ENCODE assay signal across 8 cellular contexts in the genomic region with DNA sequence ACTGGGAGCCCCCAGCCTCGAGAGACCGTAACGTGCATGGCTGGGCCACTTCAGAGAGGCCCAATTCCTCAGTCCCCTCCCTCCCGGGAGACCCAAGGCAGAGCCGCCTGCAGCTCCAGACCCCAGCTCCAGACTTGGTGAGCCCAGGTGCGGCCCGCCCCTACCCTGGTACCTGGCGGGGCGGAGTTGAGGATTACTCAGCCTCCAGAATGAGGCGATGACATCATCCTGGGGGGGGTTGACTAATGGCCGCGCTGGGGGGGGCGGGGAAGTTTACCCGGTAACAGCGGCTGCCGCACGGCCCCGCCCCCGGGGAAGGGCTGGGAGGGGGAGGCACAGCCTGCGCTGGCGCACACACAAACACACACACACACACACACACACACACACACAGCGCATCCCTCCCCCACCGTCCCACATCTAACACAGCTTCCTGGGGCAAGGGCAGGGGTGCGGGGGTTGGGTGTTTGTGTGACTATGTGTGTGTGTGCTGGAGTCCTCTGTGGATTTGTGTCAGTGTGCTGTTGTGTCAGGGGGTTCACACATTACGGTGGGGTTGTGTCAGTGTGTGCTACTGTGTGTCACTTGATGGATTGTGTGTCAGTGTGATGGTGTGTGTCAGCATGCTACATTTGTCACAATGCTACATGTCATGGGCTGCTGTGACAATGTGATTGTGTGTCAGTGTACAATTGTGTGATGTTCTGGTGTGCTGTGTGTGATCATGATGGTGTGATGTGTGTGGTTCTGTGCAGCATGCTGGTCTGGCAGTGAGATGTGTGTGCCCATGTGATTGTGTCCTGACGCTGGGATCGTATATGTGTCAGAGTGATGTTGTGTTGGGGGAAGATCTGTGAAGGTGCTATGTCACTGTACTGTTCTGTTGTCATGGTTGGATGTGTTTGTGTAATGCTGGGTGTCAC. TPM values are rescaled to one million over a fixed set of nuclear protein-coding genes. Genes with fewer than 3 reads are reported as not detected.
DNase-seq lines count a peak whose midpoint lies in the region; ATAC-seq and TF ChIP-seq lines count a peak whose summit lies in the region.

No MANE protein-coding gene starts in this region.

- POLR2A ChIA-PET in RWPE1 (lab: Yijun Ruan, JAX; ENCODE audit: low non-redundant PET) = interaction anchor here (1.0 kb wide), 1 partner anchor 35 kb away, joined by 4 read pairs; no protein-coding TSS in a partner anchor

- peak overlapping the region; percentile 24 for H3K4me3 ChIP-seq in HUES64 (ENCODE audit: low read length)

- ATAC-seq in Right ventricle myocardium superior (ENCODE audit: poor library complexity) (peak; percentile 2), sciatic nerve (peak; percentile 18), GM19467 (IDR thresholded peaks at IDR 0.05; ENCODE audit: unreplicated experiment) (no peak), HG03432 (IDR thresholded peaks at IDR 0.05; ENCODE audit: unreplicated experiment) (no peak)

- H3K36me3 ChIP-seq in HUES64 (ENCODE audit: insufficient read depth, low read length) = no peaks in the 10 kb centered on the region

- intact Hi-C loops in Right ventricle myocardium superior (cut with DNase I) (loop anchor here (10.0 kb wide), 1 partner anchor 46 kb away; no protein-coding TSS in a partner anchor), sciatic nerve (cut with DNase I) (loop anchor here (5.0 kb wide), 1 partner anchor 34 kb away; no protein-coding TSS in a partner anchor)

- CTCF ChIA-PET in RWPE1 (lab: Yijun Ruan, JAX) = interaction anchor here (0.6 to 0.7 kb wide), 3 partner anchors 99 to 537 kb away, joined by 3 to 4 read pairs (median 3); no protein-coding TSS in a partner anchor

- TF ChIP-seq CTCF in RWPE1 (conservative IDR thresholded peaks at IDR 0.05; ENCODE audit: low read depth) = no peak

- DNase-seq in C1 segment of cervical spinal cord (lab: John Stamatoyannopoulos, UW) (peak in 8 of 14 donors; percentile 10 to 74 (median 26)), RWPE1 (ENCODE audit: low spot score) (peak; percentile 95), Right ventricle myocardium superior (peak; percentile 72), sciatic nerve (ENCODE audit: low spot score) (peak; percentile 76)
- peak; percentile 46 to 92 (median 72) for DNase-seq in activated naive CD4-positive, alpha-beta T cell (lab: John Stamatoyannopoulos, UW)

- peaks cover 11% of the 10 kb centered on the region; the same call in 1 of the 2 replicates for H3K4me1 ChIP-seq in HUES64 (ENCODE audit: insufficient read depth, low read length)

- peaks cover 49% of the 10 kb centered on the region for H3K27me3 ChIP-seq in HUES64 (ENCODE audit: insufficient read depth, low read length)

- H3K9me3 ChIP-seq in HUES64 (ENCODE audit: insufficient read depth, low read depth, low read length) = no peaks in the 10 kb centered on the region

- no peak overlapping the region for H3K27ac ChIP-seq in HUES64 (ENCODE audit: low read depth, low read length)
- H3K27ac ChIP-seq in RWPE1 = peak overlapping the region; percentile 64

- H3K9ac ChIP-seq in HUES64 (ENCODE audit: low read depth, low read length) = no peak overlapping the region

- WGBS in HUES64 = 13% methylated on average over 21 of the region's 27 CpGs

RNA-seq across cellular contexts. Expression of a gene that starts 10.3 kb away (rescaled TPM):
- polyA plus RNA-seq in HUES64 (2013, experiment 1 of 2) = 15.9 TPM
- polyA plus RNA-seq in HUES64 (2013, experiment 2 of 2) = 13.9 TPM
- total RNA-seq in Right ventricle myocardium superior (3.8 TPM), sciatic nerve (5.4 TPM)

RNA-seq across cellular contexts. Expression of a gene that starts 15.1 kb away (rescaled TPM):
- polyA plus RNA-seq in HUES64 (2013, experiment 1 of 2) = 16.7 TPM
- 16.2 TPM for polyA plus RNA-seq in HUES64 (2013, experiment 2 of 2)
- total RNA-seq in Right ventricle myocardium superior (16.3 TPM), sciatic nerve (42.4 TPM)

RNA-seq across cellular contexts. Expression of a gene that starts 33.4 kb away (rescaled TPM):
- polyA plus RNA-seq in HUES64 (2013, experiment 1 of 2) = 3.9 TPM
- polyA plus RNA-seq in HUES64 (2013, experiment 2 of 2) = 6.5 TPM
- 10.4 TPM for total RNA-seq in Right ventricle myocardium superior
- total RNA-seq in sciatic nerve = 28.2 TPM

Comparison
In these comparisons a context has a peak if more than half of its experiments do, and no peak if none do; other contexts are left out.
1. DNase-seq: peak in every context shown above with its lines; median percentile 95 in RWPE1; 76 in sciatic nerve; 72 in activated naive CD4-positive, alpha-beta T cell; 72 in Right ventricle myocardium superior; 26 in C1 segment of cervical spinal cord.
2. ATAC-seq: peak in Right ventricle myocardium superior (single experiment) and sciatic nerve (single experiment); none in GM19467 (single experiment) and HG03432 (single experiment).